In the genomic region with DNA sequence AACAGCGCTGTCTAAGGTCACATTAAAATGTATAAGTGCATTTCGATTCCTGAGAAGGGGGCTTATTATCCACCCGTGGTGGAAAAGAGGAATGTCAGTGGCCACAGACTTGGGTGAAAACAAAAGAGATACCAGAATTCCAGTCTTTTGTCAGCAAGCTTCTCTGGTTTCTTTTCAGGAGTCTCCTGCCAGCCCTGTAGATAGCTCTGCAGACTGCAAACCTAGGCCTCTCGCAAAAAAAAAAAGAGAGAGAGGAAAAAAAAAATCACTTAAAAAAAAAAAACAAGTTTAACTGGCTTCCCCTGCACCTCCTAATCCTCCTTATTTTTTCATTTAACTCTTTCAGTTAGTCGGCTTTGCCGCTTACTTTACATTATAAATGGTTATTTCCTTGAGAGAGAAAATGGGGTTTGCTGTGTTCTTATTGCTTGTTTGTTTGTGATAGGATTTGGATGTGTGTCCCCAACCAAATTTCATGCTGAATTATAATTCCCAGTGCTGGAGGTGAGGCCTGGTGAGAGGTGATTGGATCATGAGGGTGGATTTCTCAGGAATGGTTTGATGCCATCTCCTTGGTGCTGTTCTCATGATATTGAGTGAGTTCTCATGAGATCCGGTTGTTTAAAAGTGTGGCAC, we compare ENCODE assay signal across 22 cellular contexts.
"Had no signal": no experiment of that assay in that cellular context is flagged by ENCODE, and none has a peak within 500 bp of the region (broad histone marks: within the 10 kb centered on the region; RNA-seq: fewer than 3 reads in every experiment).

No MANE protein-coding gene starts in this region.

- H3K4me3 ChIP-seq: left ventricle myocardium inferior, tibial artery had no signal

- H3K27me3 ChIP-seq: brain microvascular endothelial cell, tibial artery had no signal

- H3K4me3 Mint-ChIP-seq: activated CD4-positive, alpha-beta memory T cell treated with anti-CD3 and anti-CD28 coated beads, Interleukin-2, amount 10 ng/mL, durations not matched to agents 7 days and 5 days; activated naive CD4-positive, alpha-beta T cell treated with anti-CD3 and anti-CD28 coated beads, Interleukin-2, amount 50 U/mL, for 24 hours; dendritic cell treated with granulocyte-macrophage colony-stimulating factor and Interleukin-4, amounts not matched to agents 40 ng/mL and 50 ng/mL, for 4 days; immature natural killer cell; nephron; stimulated activated effector memory CD8-positive, alpha-beta T cell treated with anti-CD3 and anti-CD28 coated beads, Interleukin-12 subunit alpha, Interleukin-12 subunit beta, amount 100 ng/mL, for 72 hours; stimulated activated naive CD8-positive, alpha-beta T cell treated with anti-CD3 and anti-CD28 coated beads, Interleukin-15, amount 100 ng/mL, for 72 hours had no signal

- H3K36me3 ChIP-seq: brain microvascular endothelial cell, left ventricle myocardium inferior, tibial artery had no signal

- H3K36me3 Mint-ChIP-seq: stimulated activated effector memory CD8-positive, alpha-beta T cell treated with anti-CD3 and anti-CD28 coated beads, Interleukin-12 subunit alpha, Interleukin-12 subunit beta, amount 100 ng/mL, for 72 hours had no signal

- H3K27ac ChIP-seq: brain microvascular endothelial cell, left ventricle myocardium inferior, tibial artery had no signal

- H3K4me1 Mint-ChIP-seq: activated CD4-positive, alpha-beta memory T cell treated with anti-CD3 and anti-CD28 coated beads, Interleukin-2, amount 10 ng/mL, durations not matched to agents 7 days and 5 days; immature natural killer cell; stimulated activated effector memory CD8-positive, alpha-beta T cell treated with anti-CD3 and anti-CD28 coated beads, Interleukin-12 subunit alpha, Interleukin-12 subunit beta, amount 100 ng/mL, for 72 hours had no signal

- DNase-seq: activated CD4-positive, alpha-beta memory T cell treated with anti-CD3 and anti-CD28 coated beads, Interleukin-2, amount 10 ng/mL, durations not matched to agents 7 days and 5 days; activated gamma-delta T cell treated with Interleukin-2 at 50 U/mL for 16 hours; activated T-cell treated with anti-CD3 and anti-CD28 coated beads for 4 hours; anterior cingulate cortex; brain microvascular endothelial cell; caudate nucleus; effector CD4-positive, alpha-beta T cell; erythroblast; foreskin melanocyte; immature natural killer cell; kidney glomerular epithelial cell; left ventricle myocardium inferior; small intestine; stimulated activated CD4-positive, alpha-beta T cell treated with anti-CD3 and anti-CD28 coated beads, Interleukin-2, amount 100 ng/mL, for 24 hours; stimulated activated naive CD8-positive, alpha-beta T cell treated with anti-CD3 and anti-CD28 coated beads, Interleukin-15, amount 100 ng/mL, for 72 hours; tibial artery had no signal

- H3K27me3 Mint-ChIP-seq: activated CD4-positive, alpha-beta memory T cell treated with anti-CD3 and anti-CD28 coated beads, Interleukin-2, amount 10 ng/mL, durations not matched to agents 7 days and 5 days; activated naive CD4-positive, alpha-beta T cell treated with anti-CD3 and anti-CD28 coated beads, Interleukin-2, amount 50 U/mL, for 24 hours; stimulated activated naive CD8-positive, alpha-beta T cell treated with anti-CD3 and anti-CD28 coated beads, Interleukin-15, amount 100 ng/mL, for 72 hours had no signal

- FAIRE-seq: small intestine, urothelium cell line had no signal

- ATAC-seq: sciatic nerve; stimulated activated effector memory CD8-positive, alpha-beta T cell treated with anti-CD3 and anti-CD28 coated beads, Interleukin-12 subunit alpha, Interleukin-12 subunit beta, amount 100 ng/mL, for 72 hours; stimulated activated naive CD8-positive, alpha-beta T cell treated with anti-CD3 and anti-CD28 coated beads, Interleukin-15, amount 100 ng/mL, for 72 hours had no signal

- H3K27ac Mint-ChIP-seq: activated CD4-positive, alpha-beta memory T cell treated with anti-CD3 and anti-CD28 coated beads, Interleukin-2, amount 10 ng/mL, durations not matched to agents 7 days and 5 days; activated naive CD4-positive, alpha-beta T cell treated with anti-CD3 and anti-CD28 coated beads, Interleukin-2, amount 50 U/mL, for 24 hours; dendritic cell treated with granulocyte-macrophage colony-stimulating factor and Interleukin-4, amounts not matched to agents 40 ng/mL and 50 ng/mL, for 4 days; immature natural killer cell; nephron; stimulated activated effector memory CD8-positive, alpha-beta T cell treated with anti-CD3 and anti-CD28 coated beads, Interleukin-12 subunit alpha, Interleukin-12 subunit beta, amount 100 ng/mL, for 72 hours; stimulated activated naive CD8-positive, alpha-beta T cell treated with anti-CD3 and anti-CD28 coated beads, Interleukin-15, amount 100 ng/mL, for 72 hours had no signal

- H3K4me1 ChIP-seq: left ventricle myocardium inferior, tibial artery had no signal
